In genomic region chr7:6221340-6222319, GRCh38 we compare ENCODE assay signal across 1 cellular context.
TF ChIP-seq lines count a peak whose summit lies in the region.

No MANE protein-coding gene starts in this region.

TF ChIP-seq in K562, 482 proteins besides CTCF, POLR2A, EP300 and RAD21 (continued from another document and continues in another):
- 0 out of 2 replicates have a peak, but pooled peaks have one; percentile 10 for TF ChIP-seq ZBTB40 (IDR thresholded peaks at IDR 0.05)
- no peak for TF ChIP-seq ZBTB40 (CRISPR knock-in tag; IDR thresholded peaks at IDR 0.05)
- TF ChIP-seq ZNF444 (CRISPR knock-in tag; IDR thresholded peaks at IDR 0.05) = no peak
- no peak for TF ChIP-seq ZBTB49 (CRISPR knock-in tag; IDR thresholded peaks at IDR 0.05; ENCODE audit: borderline replicate concordance)
- TF ChIP-seq RBM15 (IDR thresholded peaks at IDR 0.05; ENCODE audit: insufficient read depth, low read length) = no peak
- no peak for TF ChIP-seq KAT8 (IDR thresholded peaks at IDR 0.05; ENCODE audit: low read depth)
- TF ChIP-seq CSDE1 (IDR thresholded peaks at IDR 0.05) = no peak
- TF ChIP-seq BACH1 (tag; IDR thresholded peaks at IDR 0.05) = peak; percentile 46; the same call in 1 of the 2 replicates
- TF ChIP-seq KLF6 (CRISPR knock-in tag; IDR thresholded peaks at IDR 0.05; ENCODE audit: borderline replicate concordance) = no peak
- no peak for TF ChIP-seq U2AF2 (optimal IDR thresholded peaks at IDR 0.05; ENCODE audit: low read depth, low read length)
- no peak for TF ChIP-seq TOE1 (IDR thresholded peaks at IDR 0.05; ENCODE audit: borderline replicate concordance)
- TF ChIP-seq TOE1 (CRISPR knock-in tag; IDR thresholded peaks at IDR 0.05; ENCODE audit: borderline replicate concordance, low read depth) = no peak
- TF ChIP-seq ZNF445 (CRISPR knock-in tag; IDR thresholded peaks at IDR 0.05; ENCODE audit: low read depth) = no peak
- TF ChIP-seq HNRNPH1 (optimal IDR thresholded peaks at IDR 0.05; ENCODE audit: low read depth, low read length) = no peak
- TF ChIP-seq TCFL5 (CRISPR knock-in tag; conservative IDR thresholded peaks at IDR 0.05) = no peak
- no peak for TF ChIP-seq USF2 (CRISPR knock-in tag; IDR thresholded peaks at IDR 0.05)
- TF ChIP-seq KDM2B (CRISPR knock-in tag; IDR thresholded peaks at IDR 0.05) = no peak
- TF ChIP-seq PBX2 (CRISPR knock-in tag; IDR thresholded peaks at IDR 0.05; ENCODE audit: low read depth) = peak; percentile 17; the same call in 1 of the 2 replicates
- TF ChIP-seq PBX2 (tag; conservative IDR thresholded peaks at IDR 0.05; ENCODE audit: low read depth) = peak; percentile 93
- no peak for TF ChIP-seq HBP1 (CRISPR knock-in tag; IDR thresholded peaks at IDR 0.05)
- TF ChIP-seq CHD4 (IDR thresholded peaks at IDR 0.05; ENCODE audit: insufficient read depth, insufficient replicate concordance, low read depth, low read length, poor library complexity, severe bottlenecking) = no peak
- TF ChIP-seq BMI1 (IDR thresholded peaks at IDR 0.05; ENCODE audit: low read length) = no peak
- TF ChIP-seq XRCC5 (IDR thresholded peaks at IDR 0.05; ENCODE audit: low read depth, low read length) = no peak
- TF ChIP-seq TEAD1 (CRISPR knock-in tag; IDR thresholded peaks at IDR 0.05) = peak in 1 of 2 experiments; percentile 86; a peak in 2 of 4 replicates
- no peak for TF ChIP-seq MCM2 (IDR thresholded peaks at IDR 0.05; ENCODE audit: low read depth)
- TF ChIP-seq ZBTB2 (IDR thresholded peaks at IDR 0.05) = no peak
- no peak for TF ChIP-seq ZNF277 (CRISPR knock-in tag; IDR thresholded peaks at IDR 0.05; ENCODE audit: borderline replicate concordance)
- no peak; the same call in 1 of the 2 replicates for TF ChIP-seq PML (IDR thresholded peaks at IDR 0.05; ENCODE audit: low read length)
- no peak for TF ChIP-seq CREB5 (CRISPR knock-in tag; IDR thresholded peaks at IDR 0.05)
- TF ChIP-seq ARID3B (CRISPR knock-in tag; IDR thresholded peaks at IDR 0.05; ENCODE audit: borderline replicate concordance) = no peak
- TF ChIP-seq ZBTB8A (IDR thresholded peaks at IDR 0.05; ENCODE audit: partially characterized antibody) = no peak
- TF ChIP-seq SMARCB1 (IDR thresholded peaks at IDR 0.05; ENCODE audit: insufficient read length, low read depth) = no peak
